Comparison of ENCODE assay signal across 11 cellular contexts in the genomic region with DNA sequence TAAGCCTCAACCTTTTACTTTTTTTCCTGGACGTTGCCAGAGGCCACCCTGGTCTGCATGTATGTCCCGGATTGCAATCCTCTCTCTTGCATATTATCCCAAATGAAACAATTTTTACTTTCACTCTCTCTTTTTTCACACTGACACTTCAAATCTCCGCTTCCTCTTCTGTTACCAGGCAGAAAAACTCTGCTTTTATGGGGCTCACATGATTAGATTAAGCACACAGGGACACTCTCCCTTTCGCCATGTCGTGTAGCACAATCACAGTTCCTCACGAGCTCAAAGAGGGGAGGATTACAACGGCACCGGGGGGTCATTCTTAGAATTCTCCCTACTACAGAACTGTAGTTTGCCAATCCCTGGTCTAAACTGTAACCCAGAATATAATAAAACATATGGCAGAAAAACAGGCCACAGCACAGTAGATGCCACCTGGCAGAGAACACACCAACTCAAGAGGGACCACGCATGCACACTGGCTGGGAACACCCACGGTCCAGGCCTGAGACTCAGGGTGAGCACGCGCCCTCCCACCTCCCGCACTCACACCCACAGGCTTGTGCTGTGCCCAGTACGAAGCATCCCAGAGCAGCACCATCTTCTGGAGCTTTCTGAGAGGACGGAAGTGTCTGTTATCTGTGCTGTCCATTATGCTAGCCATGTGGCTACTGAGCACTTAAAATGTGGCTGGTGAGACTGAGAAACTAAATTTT.
"Had no signal": no experiment of that assay in that cellular context is flagged by ENCODE, and none has a peak within 500 bp of the region (broad histone marks: within the 10 kb centered on the region; RNA-seq: fewer than 3 reads in every experiment).

No MANE protein-coding gene starts in this region.

- H3K27ac ChIP-seq: heart left ventricle, left lung, sigmoid colon had no signal

- H3K27me3 Mint-ChIP-seq: activated CD4-positive, alpha-beta T cell treated with anti-CD3 and anti-CD28 coated beads for 36 hours; activated CD8-positive, alpha-beta T cell treated with anti-CD3 and anti-CD28 coated beads for 36 hours; naive thymus-derived CD4-positive, alpha-beta T cell; stimulated activated naive CD8-positive, alpha-beta T cell treated with anti-CD3 and anti-CD28 coated beads, Interleukin-15, Interleukin-2, amounts not matched to agents 100 ng/mL and 50 ng/mL, for 24 hours had no signal

- H3K4me1 ChIP-seq: left lung, sigmoid colon had no signal

- H3K9me3 ChIP-seq: heart left ventricle, left lung, sigmoid colon had no signal

- H3K9me3 Mint-ChIP-seq: activated CD8-positive, alpha-beta T cell treated with anti-CD3 and anti-CD28 coated beads for 36 hours had no signal

- H3K27ac Mint-ChIP-seq: activated CD4-positive, alpha-beta T cell treated with anti-CD3 and anti-CD28 coated beads for 36 hours; activated CD8-positive, alpha-beta T cell treated with anti-CD3 and anti-CD28 coated beads for 36 hours; activated T-helper 1 cell treated with anti-CD3 and anti-CD28 coated beads, Interleukin-12 subunit alpha, Interleukin-12 subunit beta, Interleukin-2, Interleukin-4 antibody, amounts not matched to agents 30 ng/mL and 10 ng/mL and 1 ng/mL, durations not matched to agents 14 hours and 24 hours and 36 hours; naive thymus-derived CD4-positive, alpha-beta T cell; stimulated activated naive CD8-positive, alpha-beta T cell treated with anti-CD3 and anti-CD28 coated beads, Interleukin-15, Interleukin-2, amounts not matched to agents 100 ng/mL and 50 ng/mL, for 24 hours had no signal

- H3K4me3 ChIP-seq: heart left ventricle, left lung, sigmoid colon had no signal

- H3K4me3 Mint-ChIP-seq: activated CD4-positive, alpha-beta T cell treated with anti-CD3 and anti-CD28 coated beads for 36 hours; activated CD8-positive, alpha-beta T cell treated with anti-CD3 and anti-CD28 coated beads for 36 hours; activated T-helper 1 cell treated with anti-CD3 and anti-CD28 coated beads, Interleukin-12 subunit alpha, Interleukin-12 subunit beta, Interleukin-2, Interleukin-4 antibody, amounts not matched to agents 30 ng/mL and 10 ng/mL and 1 ng/mL, durations not matched to agents 14 hours and 24 hours and 36 hours; naive thymus-derived CD4-positive, alpha-beta T cell; stimulated activated naive CD8-positive, alpha-beta T cell treated with anti-CD3 and anti-CD28 coated beads, Interleukin-15, Interleukin-2, amounts not matched to agents 100 ng/mL and 50 ng/mL, for 24 hours had no signal

- H3K36me3 ChIP-seq: left lung had no signal

- ATAC-seq: activated CD4-positive, alpha-beta T cell treated with anti-CD3 and anti-CD28 coated beads for 36 hours; activated CD8-positive, alpha-beta T cell treated with anti-CD3 and anti-CD28 coated beads for 36 hours; left lung; naive thymus-derived CD4-positive, alpha-beta T cell had no signal

- DNase-seq: activated CD4-positive, alpha-beta T cell treated with anti-CD3 and anti-CD28 coated beads for 36 hours; activated CD8-positive, alpha-beta T cell treated with anti-CD3 and anti-CD28 coated beads for 36 hours; activated naive CD4-positive, alpha-beta T cell treated with Interleukin-2 at 50 U/mL for 16 hours; heart left ventricle; left lung; naive thymus-derived CD4-positive, alpha-beta T cell; sigmoid colon; stimulated activated CD4-positive, alpha-beta T cell treated with anti-CD3 and anti-CD28 coated beads, Interleukin-4, amount 100 ng/mL, for 1 hour; stimulated activated CD8-positive, alpha-beta memory T cell treated with anti-CD3 and anti-CD28 coated beads, Interleukin-4, amount 100 ng/mL, for 48 hours had no signal

- H3K4me1 Mint-ChIP-seq: activated CD4-positive, alpha-beta T cell treated with anti-CD3 and anti-CD28 coated beads for 36 hours; naive thymus-derived CD4-positive, alpha-beta T cell had no signal

- H3K27me3 ChIP-seq: heart left ventricle, left lung, sigmoid colon had no signal
